ENCODE assay signal across 7 cellular contexts in the genomic region with DNA sequence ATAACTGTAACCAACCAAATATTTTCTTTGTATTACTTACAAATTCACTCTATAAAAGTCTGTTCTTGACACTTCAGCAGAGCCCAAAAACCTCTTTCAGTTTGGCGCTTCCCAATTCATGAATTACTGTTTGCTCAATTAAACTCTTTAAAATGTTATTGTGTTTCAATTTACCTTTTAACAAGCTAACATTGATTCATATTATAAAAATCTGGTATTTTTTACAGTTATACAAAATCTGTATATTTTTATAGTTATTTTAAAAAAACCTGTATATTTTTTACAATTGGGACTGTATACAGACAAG.
"Had no signal": no experiment of that assay in that cellular context is flagged by ENCODE, and none has a peak within 500 bp of the region (broad histone marks: within the 10 kb centered on the region; RNA-seq: fewer than 3 reads in every experiment).

No MANE protein-coding gene starts in this region.

- ATAC-seq: HCT116, HepG2 had no signal

- H3K4me1 ChIP-seq: HAP-1 had no signal

- H3K4me3 Mint-ChIP-seq: IgD-negative memory B cell had no signal

- H3K36me3 Mint-ChIP-seq: IgD-negative memory B cell had no signal

- DNase-seq: GOT3, H7, KG1 had no signal

- H3K4me3 ChIP-seq: HAP-1 had no signal

- H3K36me3 ChIP-seq: HAP-1 had no signal
